Comparison of ENCODE assay signal across 12 cellular contexts in the genomic region with DNA sequence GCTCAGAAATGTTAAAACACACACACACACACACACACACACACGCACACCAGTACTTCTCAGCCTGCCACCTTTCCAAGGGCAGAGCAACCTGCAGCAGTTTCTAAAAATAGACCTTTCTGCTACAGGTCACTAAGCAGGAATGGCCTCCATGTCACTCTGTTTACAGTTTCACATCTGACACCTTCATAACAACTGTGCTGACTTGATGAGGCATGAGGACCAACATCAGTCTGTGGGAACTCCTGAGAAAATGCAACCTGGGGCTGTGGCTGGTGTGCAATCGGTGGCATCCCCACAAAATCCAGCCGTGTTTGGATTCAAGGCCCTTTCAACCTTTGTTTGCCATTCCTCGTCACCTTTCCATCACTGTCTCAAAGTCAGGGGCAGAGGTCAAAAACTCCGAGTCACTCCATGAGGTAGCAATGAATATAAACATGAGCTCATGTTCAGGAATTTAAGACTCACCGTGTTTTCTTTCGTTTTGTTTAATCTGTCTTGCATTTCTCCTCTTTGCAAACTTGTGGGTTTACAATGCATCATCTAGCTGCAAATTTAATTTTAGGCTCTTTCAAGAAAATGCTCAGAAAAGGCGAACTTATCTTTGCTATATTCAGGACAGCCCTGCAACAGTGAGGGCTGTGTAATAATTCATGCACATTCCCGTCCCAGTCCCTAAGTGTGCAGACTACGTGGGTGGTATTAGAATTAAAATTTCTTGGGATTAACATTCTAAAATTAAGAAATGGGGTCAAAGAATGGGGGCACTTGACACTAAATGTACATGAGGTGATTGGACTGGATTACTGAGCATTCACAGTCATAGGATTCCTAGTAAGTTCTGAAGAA.
DNase-seq lines count a peak whose midpoint lies in the region; ATAC-seq and TF ChIP-seq lines count a peak whose summit lies in the region.
"Had no signal": no experiment of that assay in that cellular context is flagged by ENCODE, and none has a peak within 500 bp of the region (broad histone marks: within the 10 kb centered on the region; RNA-seq: fewer than 3 reads in every experiment).

No MANE protein-coding gene starts in this region.

- H3K4me2 ChIP-seq in mesendoderm (ENCODE audit: low read length) = no peak overlapping the region

- H3K36me3 ChIP-seq in body of pancreas (replicated peaks in 1 of 2; ENCODE audit: insufficient read depth in 1 of 2, low read depth in 2 of 2) = no peaks in the 10 kb centered on the region
- no peaks in the 10 kb centered on the region for H3K36me3 ChIP-seq in mesendoderm (ENCODE audit: control insufficient read depth, insufficient read depth, low read length)
- H3K36me3 ChIP-seq: neutrophil had no signal

- WGBS in body of pancreas, 2 donors = 37 to 45% methylated on average over 10 of the region's 10 CpGs
- no CpG with 5 or more reads among the region's 10 CpGs for WGBS in mesendoderm (ENCODE audit: extremely low coverage, insufficient coverage, low lambda C conversion rate)

- no peak for TF ChIP-seq POLR2A in body of pancreas (IDR thresholded peaks at IDR 0.05)

- no peak overlapping the region for H2BK15ac ChIP-seq in mesendoderm (replicated peaks; ENCODE audit: low read depth)

- H2BK120ac ChIP-seq in mesendoderm (ENCODE audit: low read depth, low read length) = no peak overlapping the region

- TF ChIP-seq CTCF in LNCaP clone FGC (IDR thresholded peaks at IDR 0.05; ENCODE audit: control insufficient read depth, extremely low read depth, insufficient read depth) (no peak), body of pancreas (IDR thresholded peaks at IDR 0.05) (no peak)

- H3K4ac ChIP-seq in mesendoderm (ENCODE audit: low read depth, low read length) = no peak overlapping the region

- no peaks in the 10 kb centered on the region for H3K27me3 ChIP-seq in body of pancreas
- H3K27me3 ChIP-seq in mesendoderm (ENCODE audit: insufficient read depth, low read length, poor library complexity) = no peaks in the 10 kb centered on the region
- H3K27me3 ChIP-seq: neutrophil had no signal

- no peaks in the 10 kb centered on the region for H3K36me3 Mint-ChIP-seq in activated T-cell treated with anti-CD3 and anti-CD28 coated beads, Interleukin-2, amount 50 U/mL, for 24 hours (ENCODE audit: low read depth)
- H3K36me3 Mint-ChIP-seq: activated naive CD8-positive, alpha-beta T cell; CD8-positive, alpha-beta memory T cell had no signal

- no peaks in the 10 kb centered on the region for H3K4me1 Mint-ChIP-seq in activated T-cell treated with anti-CD3 and anti-CD28 coated beads, Interleukin-2, amount 50 U/mL, for 24 hours (ENCODE audit: low read depth)
- H3K4me1 Mint-ChIP-seq: CD8-positive, alpha-beta memory T cell had no signal

- DNase-seq in AG08396 (ENCODE audit: low spot score) (peak; percentile 52), LNCaP clone FGC (ENCODE audit: low read depth) (peak; percentile 46), body of pancreas (peak; percentile 41 to 70 (median 60)), mesendoderm (peak; percentile 57), COLO829 (ENCODE audit: low spot score) (no peak), mesenteric fat pad (ENCODE audit: low spot score) (no peak)
- DNase-seq in activated T-cell treated with anti-CD3 and anti-CD28 coated beads, Interleukin-2, amount 50 U/mL, for 24 hours = no peak
- DNase-seq: CD8-positive, alpha-beta memory T cell; stimulated activated CD8-positive, alpha-beta memory T cell treated with anti-CD3 and anti-CD28 coated beads, Interleukin-4, amount 100 ng/mL, for 48 hours had no signal

- H3K18ac ChIP-seq in mesendoderm (ENCODE audit: low read length) = no peak overlapping the region

- H3K23ac ChIP-seq in mesendoderm (ENCODE audit: low read length) = no peak overlapping the region

- no peak overlapping the region for H2BK5ac ChIP-seq in mesendoderm (ENCODE audit: low read length)

- peak; percentile 81 for ATAC-seq in body of pancreas
- ATAC-seq in activated CD4-positive, CD25-positive, alpha-beta regulatory T cell treated with anti-CD3 and anti-CD28 coated beads, Interleukin-2, amount 50 U/mL, for 24 hours = no peak

- no peak overlapping the region for H2AK5ac ChIP-seq in mesendoderm (ENCODE audit: low read length)

- H4K5ac ChIP-seq in mesendoderm (ENCODE audit: low read length) = no peak overlapping the region

- no peak overlapping the region for H3K27ac Mint-ChIP-seq in activated T-cell treated with anti-CD3 and anti-CD28 coated beads, Interleukin-2, amount 50 U/mL, for 24 hours
- H3K27ac Mint-ChIP-seq: activated naive CD8-positive, alpha-beta T cell; CD8-positive, alpha-beta memory T cell had no signal

- peaks cover 42% of the 10 kb centered on the region for H3K27me3 Mint-ChIP-seq in activated T-cell treated with anti-CD3 and anti-CD28 coated beads, Interleukin-2, amount 50 U/mL, for 24 hours

- no peak overlapping the region for H3K4me3 Mint-ChIP-seq in activated T-cell treated with anti-CD3 and anti-CD28 coated beads, Interleukin-2, amount 50 U/mL, for 24 hours
- H3K4me3 Mint-ChIP-seq: activated naive CD8-positive, alpha-beta T cell; CD8-positive, alpha-beta memory T cell had no signal

- H3K79me1 ChIP-seq in mesendoderm (ENCODE audit: low read length) = no peaks in the 10 kb centered on the region

- intact Hi-C loops in body of pancreas (cut with DNase I) = no loop called here

- no peak overlapping the region for H3K56ac ChIP-seq in mesendoderm (ENCODE audit: low read length)

- H3K4me1 ChIP-seq in body of pancreas = peaks cover 33% of the 10 kb centered on the region
- H3K4me1 ChIP-seq in mesendoderm (ENCODE audit: control insufficient read depth, low read depth, low read length) = peaks cover 2% of the 10 kb centered on the region

- H3K9me3 ChIP-seq in body of pancreas = no peaks in the 10 kb centered on the region
- H3K9me3 ChIP-seq: neutrophil had no signal

- no peak overlapping the region for H3K4me3 ChIP-seq in LNCaP clone FGC (ENCODE audit: low read depth, low read length)
- H3K4me3 ChIP-seq in body of pancreas = no peak overlapping the region
- no peak overlapping the region for H3K4me3 ChIP-seq in mesendoderm (ENCODE audit: low read length)

- H3K9ac ChIP-seq in mesendoderm (ENCODE audit: low read length) = no peak overlapping the region

- H4K8ac ChIP-seq in mesendoderm (ENCODE audit: low read depth, low read length) = no peak overlapping the region

- H3K9me3 Mint-ChIP-seq in activated T-cell treated with anti-CD3 and anti-CD28 coated beads, Interleukin-2, amount 50 U/mL, for 24 hours = no peaks in the 10 kb centered on the region
- H3K9me3 Mint-ChIP-seq: CD8-positive, alpha-beta memory T cell had no signal

- no peaks in the 10 kb centered on the region for H3K79me2 ChIP-seq in mesendoderm (ENCODE audit: control insufficient read depth, insufficient read depth, low read length)

- H3K27ac ChIP-seq in body of pancreas (peak overlapping the region; percentile 43 to 64 (median 59)), mesendoderm (ENCODE audit: low read depth, low read length) (no peak overlapping the region)
- H3K27ac ChIP-seq: neutrophil had no signal

Comparison
In these comparisons a context has a peak if more than half of its experiments do, and no peak if none do; other contexts are left out.
1. DNase-seq: peak in AG08396 (single experiment), LNCaP clone FGC (single experiment), body of pancreas (4 of 4) and mesendoderm (single experiment); none in COLO829 (single experiment), mesenteric fat pad (single experiment) and activated T-cell treated with anti-CD3 and anti-CD28 coated beads, Interleukin-2, amount 50 U/mL, for 24 hours (single experiment).